8 cellular contexts compared by ENCODE assay signal in the genomic region with DNA sequence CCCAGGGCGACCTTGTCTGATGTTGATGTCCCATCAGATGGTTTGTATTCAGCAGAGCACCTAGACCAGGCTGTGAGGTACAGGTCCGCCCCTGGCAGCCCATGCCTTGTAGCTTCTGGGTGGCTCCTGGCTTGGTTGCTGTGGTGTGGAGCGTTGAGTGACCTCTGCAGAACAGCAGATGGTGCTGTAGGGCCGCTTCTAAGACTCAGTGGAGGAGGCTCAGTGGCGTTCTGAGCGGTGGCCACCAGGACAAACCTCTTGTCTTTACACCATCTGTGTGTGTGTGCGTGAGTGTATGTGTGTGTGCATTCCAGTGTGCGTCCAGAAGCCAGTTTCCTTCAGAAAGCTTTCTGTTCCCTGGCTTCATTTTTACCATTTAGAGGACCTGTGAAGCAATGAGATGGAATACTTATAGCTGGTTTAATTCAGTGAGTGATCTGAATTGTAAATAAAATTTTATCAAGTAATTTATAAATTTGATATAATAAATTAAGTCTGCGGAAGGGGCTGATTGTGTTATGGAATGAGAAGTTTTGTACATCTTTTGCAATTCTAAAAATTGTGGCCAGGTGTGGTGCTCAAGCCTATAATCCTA.
DNase-seq lines count a peak whose midpoint lies in the region; ATAC-seq, FAIRE-seq and TF ChIP-seq lines count a peak whose summit lies in the region.

No MANE protein-coding gene starts in this region.

- no peaks in the 10 kb centered on the region for H3K9me3 ChIP-seq in osteoblast (ENCODE audit: low read depth, low read length)
- H3K9me3 ChIP-seq in vagina, result no peaks in the 10 kb centered on the region

- H3K36me3 ChIP-seq in osteoblast (ENCODE audit: insufficient read depth, low read length) (peaks cover 3% of the 10 kb centered on the region), vagina (no peaks in the 10 kb centered on the region)

- intact Hi-C loops in vagina (cut with DNase I), result no loop called here

- peaks cover 25% of the 10 kb centered on the region for H4K20me1 ChIP-seq in osteoblast (ENCODE audit: insufficient read depth, low read length)

- H3K4me2 ChIP-seq in osteoblast (ENCODE audit: insufficient read depth, low read length), result no peak overlapping the region

- peaks cover 4% of the 10 kb centered on the region for H3K79me2 ChIP-seq in osteoblast (ENCODE audit: insufficient read depth, low read length)

- H2AFZ ChIP-seq in osteoblast (ENCODE audit: low read length), result no peak overlapping the region

- DNase-seq in M059J (ENCODE audit: low read depth), result peak; percentile 91
- peak; percentile 88 for DNase-seq in RPMI7951 (ENCODE audit: low read depth)
- DNase-seq in activated effector memory CD4-positive, alpha-beta T cell treated with Interleukin-2 at 50 U/mL for 16 hours, result peak; percentile 42
- DNase-seq in frontal cortex (ENCODE audit: low spot score in 2 of 2), result peak; percentile 65 to 76
- peak; percentile 97 for DNase-seq in osteoblast (ENCODE audit: insufficient read length, low spot score, missing footprints)
- no peak for DNase-seq in vagina (ENCODE audit: extremely low spot score in 2 of 2)

- H3K4me1 ChIP-seq in osteoblast (ENCODE audit: insufficient read depth, low read length) (peaks cover 27% of the 10 kb centered on the region), vagina (peaks cover 16% of the 10 kb centered on the region)

- no peak for FAIRE-seq in frontal cortex (lab: Jason Lieb, UNC)

- H3K27me3 ChIP-seq in osteoblast (ENCODE audit: insufficient read depth, low read length), result no peaks in the 10 kb centered on the region
- no peaks in the 10 kb centered on the region for H3K27me3 ChIP-seq in vagina

- no peak for TF ChIP-seq POLR2A in vagina (IDR thresholded peaks at IDR 0.05)

- no peak overlapping the region for H3K4me3 ChIP-seq in osteoblast (ENCODE audit: insufficient read depth, low read length)
- no peak overlapping the region for H3K4me3 ChIP-seq in vagina

- H3K27ac ChIP-seq in C4-2B (no peak overlapping the region), osteoblast (ENCODE audit: low read depth, low read length) (no peak overlapping the region), vagina (no peak overlapping the region)

- ATAC-seq in GM19395 (IDR thresholded peaks at IDR 0.05; ENCODE audit: unreplicated experiment), result peak; percentile 61

- peak; percentile 84 for TF ChIP-seq CTCF in C4-2B (conservative IDR thresholded peaks at IDR 0.05)
- TF ChIP-seq CTCF in osteoblast (IDR thresholded peaks at IDR 0.05; ENCODE audit: extremely low read depth, low read depth, low read length), result peak; percentile 97
- peak; percentile 56 to 72 (median 60) for TF ChIP-seq CTCF in vagina (IDR thresholded peaks at IDR 0.05)

Comparison
In these comparisons a context has a peak if more than half of its experiments do, and no peak if none do; other contexts are left out.
1. DNase-seq: peak in M059J (single experiment), RPMI7951 (single experiment), activated effector memory CD4-positive, alpha-beta T cell treated with Interleukin-2 at 50 U/mL for 16 hours (single experiment), frontal cortex (2 of 2) and osteoblast (single experiment); none in vagina (0 of 2).
2. Peak in every context shown above with its lines, with median percentiles within 50 percentile points of each other: CTCF ChIP-seq.